Comparison of ENCODE assay signal across 8 cellular contexts in the genomic region with DNA sequence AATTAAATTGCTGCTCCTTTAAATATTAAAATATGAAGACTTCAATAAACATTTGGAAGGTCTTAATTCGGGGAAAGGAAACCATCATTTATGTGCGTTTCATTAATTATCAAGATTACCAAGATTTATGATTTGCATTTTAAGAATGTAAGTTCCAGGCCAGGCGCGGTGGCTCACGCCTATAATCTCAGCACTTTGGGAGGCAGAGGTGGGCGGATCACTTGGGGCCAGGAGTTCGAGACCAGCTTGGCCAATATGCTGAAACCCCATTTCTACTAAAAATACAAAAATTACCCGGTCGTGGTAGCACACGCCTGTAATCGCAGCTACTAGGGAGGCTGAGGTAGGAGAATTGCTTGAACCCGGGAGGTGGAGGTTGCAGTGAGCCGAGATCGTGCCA. TPM values are rescaled to one million over a fixed set of nuclear protein-coding genes. Genes with fewer than 3 reads are reported as not detected.
A peak's percentile ranks its signal among the peaks of the same experiment; 100 is the strongest.
DNase-seq lines count a peak whose midpoint lies in the region; ATAC-seq and TF ChIP-seq lines count a peak whose summit lies in the region.
"Not testable (repeated sequence)": the region's sequence is repeated elsewhere in the genome, so short reads cannot be mapped to it uniquely, and the experiment has no call there.

No MANE protein-coding gene starts in this region.

- H3K9me3 Mint-ChIP-seq in activated T-cell treated with anti-CD3 and anti-CD28 coated beads, Interleukin-2, amount 50 U/mL, for 4 hours; natural killer cell treated with Interleukin-12 subunit alpha and Interleukin-12 subunit beta and Interleukin-15 and Interleukin-18, amount 100 ng/mL, for 72 hours; stimulated activated effector memory CD8-positive, alpha-beta T cell treated with anti-CD3 and anti-CD28 coated beads, Interleukin-12 subunit alpha, Interleukin-12 subunit beta, amount 100 ng/mL, for 72 hours: not testable (repeated sequence)

- not testable (repeated sequence) for TF ChIP-seq CTCF in GM12865 (IDR thresholded peaks at IDR 0.05; ENCODE audit: insufficient read depth, low read depth, low read length, missing control alignments); PC-9 (conservative IDR thresholded peaks at IDR 0.05); colonic mucosa (IDR thresholded peaks at IDR 0.05); right atrium auricular region (IDR thresholded peaks at IDR 0.05)

- not testable (repeated sequence) for H3K4me3 ChIP-seq in ACC112 (ENCODE audit: low read depth, low read length); PC-9; colonic mucosa; right atrium auricular region
- H3K4me3 ChIP-seq in GM12865 (ENCODE audit: low read depth, low read length), result peak overlapping the region; percentile 70

- POLR2A ChIA-PET in PC-9 (lab: Charles Lee; ENCODE audit: unreplicated experiment), result interaction anchor here (0.5 to 2.3 kb wide), 7 partner anchors 18 to 509 kb away, joined by 3 to 25 read pairs (median 10); no protein-coding TSS in a partner anchor

- peak overlapping the region in 1 of 2 donors; percentile 32 for H3K9ac ChIP-seq in colonic mucosa (ENCODE audit: low read depth in 2 of 2, low read length in 2 of 2)

- peak overlapping the region; percentile 90 for H3K4me2 ChIP-seq in PC-9

- H3K4me1 ChIP-seq in ACC112 (ENCODE audit: control insufficient read depth, insufficient read depth, low read length, unreplicated experiment) (peaks cover 43% of the 10 kb centered on the region), PC-9 (replicated peaks; ENCODE audit: insufficient read depth) (peaks cover 47% of the 10 kb centered on the region), right atrium auricular region (peaks cover 0 to 26% of the 10 kb centered on the region in 2 donors)
- H3K4me1 ChIP-seq in colonic mucosa, result not testable (repeated sequence)

- not testable (repeated sequence) for DNase-seq in GM12865 (ENCODE audit: low read depth); PC-9; activated T-cell treated with anti-CD3 and anti-CD28 coated beads, Interleukin-2, amount 50 U/mL, for 4 hours; colonic mucosa; right atrium auricular region (ENCODE audit: low spot score); natural killer cell treated with Interleukin-12 subunit alpha and Interleukin-12 subunit beta and Interleukin-15 and Interleukin-18, amount 100 ng/mL, for 72 hours (ENCODE audit: low spot score); stimulated activated effector memory CD8-positive, alpha-beta T cell treated with anti-CD3 and anti-CD28 coated beads, Interleukin-12 subunit alpha, Interleukin-12 subunit beta, amount 100 ng/mL, for 72 hours (ENCODE audit: low spot score in 2 of 2)

- not testable (repeated sequence) for H3K9me2 ChIP-seq in PC-9 (ENCODE audit: insufficient read depth)

- not testable (repeated sequence) for H3K27ac Mint-ChIP-seq in natural killer cell treated with Interleukin-12 subunit alpha and Interleukin-12 subunit beta and Interleukin-15 and Interleukin-18, amount 100 ng/mL, for 72 hours; stimulated activated effector memory CD8-positive, alpha-beta T cell treated with anti-CD3 and anti-CD28 coated beads, Interleukin-12 subunit alpha, Interleukin-12 subunit beta, amount 100 ng/mL, for 72 hours

- not testable (repeated sequence) for H3K36me3 ChIP-seq in ACC112 (ENCODE audit: insufficient read depth, low read length); PC-9 (ENCODE audit: low read depth); colonic mucosa; right atrium auricular region

- not testable (repeated sequence) for H3K27me3 Mint-ChIP-seq in activated T-cell treated with anti-CD3 and anti-CD28 coated beads, Interleukin-2, amount 50 U/mL, for 4 hours (ENCODE audit: low read depth); natural killer cell treated with Interleukin-12 subunit alpha and Interleukin-12 subunit beta and Interleukin-15 and Interleukin-18, amount 100 ng/mL, for 72 hours

- not testable (repeated sequence) for H3K27me3 ChIP-seq in ACC112 (ENCODE audit: insufficient read depth, low read length); PC-9 (ENCODE audit: insufficient read depth, low read depth); colonic mucosa; right atrium auricular region

- H3K4me1 Mint-ChIP-seq in activated T-cell treated with anti-CD3 and anti-CD28 coated beads, Interleukin-2, amount 50 U/mL, for 4 hours (ENCODE audit: low read depth), result peaks cover 36% of the 10 kb centered on the region
- H3K4me1 Mint-ChIP-seq in natural killer cell treated with Interleukin-12 subunit alpha and Interleukin-12 subunit beta and Interleukin-15 and Interleukin-18, amount 100 ng/mL, for 72 hours (ENCODE audit: low read depth in 2 of 2), result peaks cover 34 to 38% of the 10 kb centered on the region in 2 donors
- peaks cover 40% of the 10 kb centered on the region for H3K4me1 Mint-ChIP-seq in stimulated activated effector memory CD8-positive, alpha-beta T cell treated with anti-CD3 and anti-CD28 coated beads, Interleukin-12 subunit alpha, Interleukin-12 subunit beta, amount 100 ng/mL, for 72 hours

- not testable (repeated sequence) for H3K36me3 Mint-ChIP-seq in activated T-cell treated with anti-CD3 and anti-CD28 coated beads, Interleukin-2, amount 50 U/mL, for 4 hours (ENCODE audit: insufficient read depth); natural killer cell treated with Interleukin-12 subunit alpha and Interleukin-12 subunit beta and Interleukin-15 and Interleukin-18, amount 100 ng/mL, for 72 hours; stimulated activated effector memory CD8-positive, alpha-beta T cell treated with anti-CD3 and anti-CD28 coated beads, Interleukin-12 subunit alpha, Interleukin-12 subunit beta, amount 100 ng/mL, for 72 hours

- intact Hi-C loops in PC-9 (cut with micrococcal nuclease; ENCODE audit: unreplicated experiment), result loop anchor here (1.0 kb wide), 2 partner anchors 21 to 26 kb away; a partner anchor contains a TSS
- intact Hi-C loops in colonic mucosa (cut with DNase I), result not testable (repeated sequence)

- not testable (repeated sequence) for H3K79me2 ChIP-seq in ACC112 (ENCODE audit: control insufficient read depth, insufficient read depth, low read length, unreplicated experiment); PC-9 (ENCODE audit: low read depth)

- CTCF ChIA-PET in PC-9 (lab: Charles Lee), result not testable (repeated sequence)

- peak overlapping the region; percentile 98 for H3K27ac ChIP-seq in ACC112 (ENCODE audit: low read depth, low read length)
- peak overlapping the region; percentile 98 for H3K27ac ChIP-seq in PC-9
- peak overlapping the region; percentile 94 for H3K27ac ChIP-seq in colonic mucosa
- H3K27ac ChIP-seq in right atrium auricular region, result peak overlapping the region; percentile 89 to 94

- not testable (repeated sequence) for H2AFZ ChIP-seq in ACC112 (ENCODE audit: low read length, unreplicated experiment); PC-9

- ATAC-seq in activated T-cell treated with anti-CD3 and anti-CD28 coated beads, Interleukin-2, amount 50 U/mL, for 4 hours; natural killer cell treated with Interleukin-12 subunit alpha and Interleukin-12 subunit beta and Interleukin-15 and Interleukin-18, amount 100 ng/mL, for 72 hours; stimulated activated effector memory CD8-positive, alpha-beta T cell treated with anti-CD3 and anti-CD28 coated beads, Interleukin-12 subunit alpha, Interleukin-12 subunit beta, amount 100 ng/mL, for 72 hours: not testable (repeated sequence)

- H4K20me1 ChIP-seq in PC-9 (ENCODE audit: insufficient read depth), result not testable (repeated sequence)

- H3K9me3 ChIP-seq in PC-9 (ENCODE audit: insufficient read depth, low read depth); colonic mucosa; right atrium auricular region: not testable (repeated sequence)

- TSS peak; percentile 70 for BruUV-seq in PC-9 (replicated peaks; lab: Mats Ljungman, UMichigan)

- H3K4me3 Mint-ChIP-seq in activated T-cell treated with anti-CD3 and anti-CD28 coated beads, Interleukin-2, amount 50 U/mL, for 4 hours, result peak overlapping the region; percentile 54
- peak overlapping the region; percentile 10 for H3K4me3 Mint-ChIP-seq in natural killer cell treated with Interleukin-12 subunit alpha and Interleukin-12 subunit beta and Interleukin-15 and Interleukin-18, amount 100 ng/mL, for 72 hours
- H3K4me3 Mint-ChIP-seq in stimulated activated effector memory CD8-positive, alpha-beta T cell treated with anti-CD3 and anti-CD28 coated beads, Interleukin-12 subunit alpha, Interleukin-12 subunit beta, amount 100 ng/mL, for 72 hours, result peak overlapping the region; percentile 93

- peaks cover 50% of the 10 kb centered on the region for H3F3A ChIP-seq in PC-9 (ENCODE audit: insufficient read depth, low read depth)

RNA-seq across cellular contexts. Expression of a gene that starts 21.7 kb away (rescaled TPM):
- 307 and 421 TPM in 2 replicates for total RNA-seq in PC-9 (2021)
- total RNA-seq in activated T-cell treated with anti-CD3 and anti-CD28 coated beads, Interleukin-2, amount 50 U/mL, for 4 hours, result 10 to 100 TPM; 53.7 to 90.6 (median 58.6) TPM
- total RNA-seq in colonic mucosa, result 100 to 1,000 TPM; 254 to 393 TPM
- total RNA-seq in right atrium auricular region, result 1,000 to 10,000 TPM in 1 of 2 donors, 100 to 1,000 TPM in 1; 454 to 1,054 TPM
- 100 to 1,000 TPM; 101 to 119 TPM for total RNA-seq in natural killer cell treated with Interleukin-12 subunit alpha and Interleukin-12 subunit beta and Interleukin-15 and Interleukin-18, amount 100 ng/mL, for 72 hours

Comparison
In these comparisons a context has a peak if more than half of its experiments do, and no peak if none do; other contexts are left out.
1. H3K4me3 Mint-ChIP-seq: peak in every context shown above with its lines; median percentile 93 in stimulated activated effector memory CD8-positive, alpha-beta T cell treated with anti-CD3 and anti-CD28 coated beads, Interleukin-12 subunit alpha, Interleukin-12 subunit beta, amount 100 ng/mL, for 72 hours; 54 in activated T-cell treated with anti-CD3 and anti-CD28 coated beads, Interleukin-2, amount 50 U/mL, for 4 hours; 10 in natural killer cell treated with Interleukin-12 subunit alpha and Interleukin-12 subunit beta and Interleukin-15 and Interleukin-18, amount 100 ng/mL, for 72 hours.